In the genomic region with DNA sequence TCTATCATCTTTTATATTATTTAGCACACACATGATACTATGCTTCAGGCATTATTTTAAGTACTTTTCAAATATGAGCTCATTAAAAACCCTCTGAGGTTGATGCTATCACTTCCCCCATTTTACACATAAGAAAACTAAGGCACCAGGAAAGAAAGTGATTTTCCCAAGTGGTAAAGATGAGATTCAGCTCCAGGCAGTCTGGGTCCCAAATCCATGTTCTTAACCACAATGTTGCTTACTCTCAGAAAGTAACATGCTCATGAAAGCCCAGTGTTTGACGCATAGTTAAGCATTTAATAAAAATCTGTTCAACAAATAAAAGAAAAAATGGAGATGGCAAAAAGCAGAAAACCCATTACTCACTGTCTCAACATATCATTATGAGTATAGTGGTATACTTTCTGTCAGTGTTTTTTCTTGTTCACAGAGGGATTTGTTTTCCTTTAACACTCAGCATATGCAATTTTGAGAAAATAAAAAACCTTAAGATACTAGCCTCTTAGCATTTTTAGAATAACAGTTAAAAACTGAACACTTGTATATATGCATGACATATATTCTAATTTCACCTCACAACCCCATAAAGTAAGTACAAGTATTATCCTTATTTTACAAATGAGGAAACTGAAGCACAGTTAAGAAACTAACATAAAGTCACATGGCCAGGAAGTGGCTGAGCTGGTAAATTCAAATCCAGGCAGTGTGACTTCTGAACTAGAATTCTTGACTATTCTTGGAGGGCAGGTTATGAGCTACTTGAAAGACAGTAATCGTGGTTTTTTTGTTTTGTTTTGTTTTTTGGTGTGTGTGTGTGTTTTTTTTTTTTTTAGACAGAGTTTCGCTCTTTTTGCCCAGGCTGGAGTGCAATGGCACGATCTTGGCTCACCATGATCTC, we compare ENCODE assay signal across 8 cellular contexts. TPM values are rescaled to one million over a fixed set of nuclear protein-coding genes. Genes with fewer than 3 reads are reported as not detected.
DNase-seq lines count a peak whose midpoint lies in the region; ATAC-seq, FAIRE-seq and TF ChIP-seq lines count a peak whose summit lies in the region.

No MANE protein-coding gene starts in this region.

- no peak for TF ChIP-seq CTCF in K562 (IDR thresholded peaks at IDR 0.05 in 2 of 3, conservative IDR thresholded peaks at IDR 0.05 in 1 of 3; ENCODE audit: insufficient read depth in 2 of 3, low read depth in 1 of 3, low read length in 3 of 3)
- TF ChIP-seq CTCF in mesothelial cell of epicardium (IDR thresholded peaks at IDR 0.05; ENCODE audit: unreplicated experiment) = no peak
- TF ChIP-seq CTCF in GM13977 (IDR thresholded peaks at IDR 0.05; ENCODE audit: extremely low read depth, insufficient read depth, missing control alignments) = no peak
- no peak for TF ChIP-seq CTCF in dorsolateral prefrontal cortex (IDR thresholded peaks at IDR 0.05 in 54 of 56, conservative IDR thresholded peaks at IDR 0.05 in 2 of 56; ENCODE audit: low read depth in 1 of 56, partially characterized antibody in 56 of 56)

- no TSS peak for BruUV-seq in K562 (replicated peaks; lab: Mats Ljungman, UMichigan)

- H3K4me3 ChIP-seq in K562 = no peak overlapping the region
- no peak overlapping the region for H3K4me3 ChIP-seq in dorsolateral prefrontal cortex

- no peaks in the 10 kb centered on the region for H3K9me1 ChIP-seq in K562 (ENCODE audit: control insufficient read depth, insufficient read depth, low read length)

- H3K9ac ChIP-seq in K562 (ENCODE audit: insufficient read depth in 1 of 2, low read depth in 2 of 2, low read length in 2 of 2) = no peak overlapping the region

- H3K27me3 ChIP-seq in K562 (ENCODE audit: control insufficient read depth in 2 of 2, insufficient read depth in 2 of 2, low read length in 2 of 2) (no peaks in the 10 kb centered on the region), dorsolateral prefrontal cortex (no peaks in the 10 kb centered on the region)

- FAIRE-seq in K562 (lab: Jason Lieb, UNC) = no peak

- H3K27ac Mint-ChIP-seq in mesothelial cell of epicardium = no peak overlapping the region

- POLR2A ChIA-PET in K562 (lab: Yijun Ruan, JAX) = interaction anchor here (0.7 kb wide), 1 partner anchor 15 kb away, joined by 3 read pairs; no protein-coding TSS in a partner anchor

- H3K27me3 Mint-ChIP-seq in mesothelial cell of epicardium (ENCODE audit: low read depth) = no peaks in the 10 kb centered on the region

- H2AFZ ChIP-seq in K562 (ENCODE audit: low read depth, low read length) = no peak overlapping the region

- 0 out of 2 replicates have a peak, but pooled peaks cover 3% of the 10 kb centered on the region for H4K20me1 ChIP-seq in K562 (replicated peaks; ENCODE audit: control insufficient read depth, insufficient read depth, low read length)

- H3K79me2 ChIP-seq in K562 (ENCODE audit: control insufficient read depth, insufficient read depth, low read length) = peaks cover 78% of the 10 kb centered on the region

- in situ Hi-C loops in K562 (cut with MboI) = no loop called here
- in situ Hi-C loops in GM13977 (cut with MboI; ENCODE audit: low pct_unique_long_range_greater_than_20kb, low sequenced_read_pairs, unreplicated experiment) = no loop called here

- no peak overlapping the region for H3K4me3 Mint-ChIP-seq in mesothelial cell of epicardium

- H3K36me3 ChIP-seq in K562 (ENCODE audit: control insufficient read depth, insufficient read depth, low read length) = no peaks in the 10 kb centered on the region

- peaks cover 13% of the 10 kb centered on the region for H3K9me3 Mint-ChIP-seq in mesothelial cell of epicardium

- H3K27ac ChIP-seq in K562 (ENCODE audit: extremely low read depth, low read depth, low read length) (no peak overlapping the region), dorsolateral prefrontal cortex (peak overlapping the region in 2 of 59 donors; percentile 4 to 15)

- intact Hi-C loops in left ventricle myocardium superior (cut with micrococcal nuclease) = loop anchor here (10.0 kb wide), 1 partner anchor 285 kb away; no protein-coding TSS in a partner anchor
- intact Hi-C loops in Right ventricle myocardium inferior (cut with DNase I) = no loop called here
- intact Hi-C loops in K562 (cut with micrococcal nuclease) = no loop called here
- intact Hi-C loops in dorsolateral prefrontal cortex (cut with DNase I) = loop anchor here in 1 of 2 donors (10.0 kb wide), 3 partner anchors 55 to 295 kb away; no protein-coding TSS in a partner anchor

- H3K4me1 Mint-ChIP-seq in mesothelial cell of epicardium = peaks cover 25% of the 10 kb centered on the region

- ATAC-seq in left ventricle myocardium superior (peak; percentile 30), Right ventricle myocardium inferior (no peak), HG03571 (IDR thresholded peaks at IDR 0.05; ENCODE audit: unreplicated experiment) (peak; percentile 55), K562 (no peak)

- peaks cover 8 to 20% of the 10 kb centered on the region in 2 experiments for H3K4me1 ChIP-seq in K562 (replicated peaks in 1 of 2; ENCODE audit: control insufficient read depth in 2 of 2, insufficient read depth in 2 of 2, low read length in 2 of 2)

- no peaks in the 10 kb centered on the region for H3K9me3 ChIP-seq in K562 (replicated peaks; ENCODE audit: control insufficient read depth, insufficient read depth, low read depth, low read length)

- CTCF ChIA-PET in K562 (lab: Yijun Ruan, JAX; ENCODE audit: low intra/inter-chr PET ratio) = interaction anchor here (0.5 kb wide), 1 partner anchor 44 kb away, joined by 3 read pairs; no protein-coding TSS in a partner anchor

- H3K4me2 ChIP-seq in K562 (ENCODE audit: insufficient read depth, low read length) = no peak overlapping the region

- H3K36me3 Mint-ChIP-seq in mesothelial cell of epicardium = peaks cover 14% of the 10 kb centered on the region

- DNase-seq in left ventricle myocardium superior = no peak
- DNase-seq in Right ventricle myocardium inferior (ENCODE audit: missing footprints) = no peak
- DNase-seq in K562 (ENCODE audit: extremely low read depth in 1 of 4, low spot score in 3 of 4) = no peak
- no peak for DNase-seq in mesothelial cell of epicardium (ENCODE audit: low spot score in 2 of 2, unreplicated experiment in 2 of 2)
- DNase-seq in GM13977 (ENCODE audit: low spot score) = no peak
- DNase-seq in dorsolateral prefrontal cortex = no peak
- DNase-seq in DMS79 treated with DMSO at 0.1 percent for 48 hours (lab: John Stamatoyannopoulos, UW) = no peak

- TF ChIP-seq RAD21 in K562 (CRISPR knock-in tag; conservative IDR thresholded peaks at IDR 0.05 in 1 of 2, IDR thresholded peaks at IDR 0.05 in 1 of 2) = no peak

- WGBS in K562 (ENCODE audit: insufficient coverage, low coverage, missing lambda C conversion rate) = 73% methylated on average over 4 of the region's 4 CpGs

- no peak for TF ChIP-seq POLR2A in K562 (conservative IDR thresholded peaks at IDR 0.05)

- TF ChIP-seq EP300 in K562 (IDR thresholded peaks at IDR 0.05; ENCODE audit: low read length) = no peak

TF ChIP-seq in K562, 482 proteins besides CTCF, POLR2A, EP300 and RAD21 (continues in another document):
- TF ChIP-seq RAD51 (IDR thresholded peaks at IDR 0.05; ENCODE audit: borderline replicate concordance, low read depth) = peak; percentile 19; the same call in 1 of the 2 replicates

RNA-seq across cellular contexts. Expression of a gene that starts 10.4 kb away (rescaled TPM):
- total RNA-seq in left ventricle myocardium superior (67.4 TPM), Right ventricle myocardium inferior (66.6 TPM), K562 (2014; rRNA removed) (10.8 and 11.8 TPM in 2 replicates), K562 (2014; rRNA removed; fragmentation: Illumina TruSeq; extraction: Trizol) (15.9 and 16.7 TPM in 2 replicates), K562 (2015; rRNA removed; fragmentation: Illumina TruSeq; extraction: Trizol) (12.9 and 16.3 TPM in 2 replicates), K562 (2021) (21.6 and 22.4 TPM in 2 replicates), mesothelial cell of epicardium (90.2 to 92.3 TPM (median 91.8 TPM) in 3 replicates), dorsolateral prefrontal cortex (100 to 1,000 TPM in 24 of 120 experiments, 10 to 100 TPM in 96; 66.5 to 124 (median 92.9) TPM)
- total RNA-seq in K562 (2011; cell fraction: chromatin; rRNA removed; ENCODE audit: low replicate concordance) = 20.6 and 63.9 TPM in 2 replicates
- 14.5 and 18.3 TPM in 2 replicates for total RNA-seq in K562 (2011; cell fraction: nucleolus; rRNA removed)
- total RNA-seq in K562 (2011; cell fraction: nucleoplasm; rRNA removed) = 21.4 and 26.1 TPM in 2 replicates
- polyA plus RNA-seq in K562 (2011; rRNA removed) (10.7 and 13.3 TPM in 2 replicates), K562 (2014; fragmentation: Illumina TruSeq; extraction: Trizol) (12.4 and 14.9 TPM in 2 replicates), K562 (2014; fragmentation: Nextera tagmentation; extraction: Ambion mirVana) (1 to 10 TPM in 1 of 2 experiments, under 1 TPM in 1; 0.99 to 1.4 TPM), K562 (2014; rRNA removed) (6.9 and 9.2 TPM in 2 replicates)
- polyA plus RNA-seq in K562 (2011; cell fraction: cytosol; rRNA removed) = 5.1 and 7.8 TPM in 2 replicates
- polyA plus RNA-seq in K562 (2011; cell fraction: nucleus; rRNA removed) = 16.4 and 24.9 TPM in 2 replicates
- 9.7 and 10.6 TPM in 2 replicates for polyA plus RNA-seq in K562 (2012)
- 23.6 and 26.8 TPM in 2 replicates for polyA minus RNA-seq in K562 (2011; rRNA and poly(A)+ RNA removed)
- polyA minus RNA-seq in K562 (2011; cell fraction: cytosol; rRNA and poly(A)+ RNA removed) = 15.6 and 16.8 TPM in 2 replicates
- 18.3 and 24.5 TPM in 2 replicates for polyA minus RNA-seq in K562 (2011; cell fraction: nucleus; rRNA and poly(A)+ RNA removed)

RNA-seq across cellular contexts. Expression of a gene that starts 11.2 kb away (rescaled TPM):
- total RNA-seq in left ventricle myocardium superior (32.0 TPM), Right ventricle myocardium inferior (30.1 TPM), K562 (2014; rRNA removed) (31.8 and 31.9 TPM in 2 replicates), K562 (2014; rRNA removed; fragmentation: Illumina TruSeq; extraction: Trizol) (38.9 and 45.5 TPM in 2 replicates), K562 (2015; rRNA removed; fragmentation: Illumina TruSeq; extraction: Trizol) (31.6 and 34.7 TPM in 2 replicates), K562 (2021) (32.9 and 42.5 TPM in 2 replicates), mesothelial cell of epicardium (70.5 to 72.7 TPM (median 72.4 TPM) in 3 replicates), dorsolateral prefrontal cortex (100 to 1,000 TPM in 6 of 120 experiments, 10 to 100 TPM in 114; 48.0 to 113 (median 78.9) TPM)
- 42.4 and 74.4 TPM in 2 replicates for total RNA-seq in K562 (2011; cell fraction: chromatin; rRNA removed; ENCODE audit: low replicate concordance)
- total RNA-seq in K562 (2011; cell fraction: nucleolus; rRNA removed) = 25.0 and 27.0 TPM in 2 replicates
- total RNA-seq in K562 (2011; cell fraction: nucleoplasm; rRNA removed) = 43.0 and 73.1 TPM in 2 replicates
- polyA plus RNA-seq in K562 (2011; rRNA removed) (61.3 and 68.1 TPM in 2 replicates), K562 (2014; fragmentation: Illumina TruSeq; extraction: Trizol) (54.9 and 61.0 TPM in 2 replicates), K562 (2014; fragmentation: Nextera tagmentation; extraction: Ambion mirVana) (10 to 100 TPM; 25.0 to 42.0 TPM), K562 (2014; rRNA removed) (30.3 and 34.3 TPM in 2 replicates)
- 39.1 and 57.2 TPM in 2 replicates for polyA plus RNA-seq in K562 (2011; cell fraction: cytosol; rRNA removed)
- 35.2 and 41.2 TPM in 2 replicates for polyA plus RNA-seq in K562 (2011; cell fraction: nucleus; rRNA removed)
- 26.1 and 27.5 TPM in 2 replicates for polyA plus RNA-seq in K562 (2012)
- polyA minus RNA-seq in K562 (2011; rRNA and poly(A)+ RNA removed) = 89.8 and 102 TPM in 2 replicates
- 33.9 and 45.7 TPM in 2 replicates for polyA minus RNA-seq in K562 (2011; cell fraction: cytosol; rRNA and poly(A)+ RNA removed)
- polyA minus RNA-seq in K562 (2011; cell fraction: nucleus; rRNA and poly(A)+ RNA removed) = 23.6 and 36.2 TPM in 2 replicates

Comparison
In these comparisons a context has a peak if more than half of its experiments do, and no peak if none do; other contexts are left out.
1. ATAC-seq: peak in left ventricle myocardium superior (single experiment) and HG03571 (single experiment); none in Right ventricle myocardium inferior (single experiment) and K562 (single experiment).